Comparison of ENCODE assay signal across 1 cellular context in genomic region chr11:120195601-120196289, GRCh38.
TF ChIP-seq lines count a peak whose summit lies in the region.

No MANE protein-coding gene starts in this region.

TF ChIP-seq in K562, 482 proteins besides CTCF, POLR2A, EP300 and RAD21:
- no peak for TF ChIP-seq PRMT5 (CRISPR knock-in tag; IDR thresholded peaks at IDR 0.05)
- no peak for TF ChIP-seq ETS2 (tag; IDR thresholded peaks at IDR 0.05; ENCODE audit: borderline replicate concordance, poor library complexity, severe bottlenecking)
- TF ChIP-seq BHLHE40 (IDR thresholded peaks at IDR 0.05; ENCODE audit: low read length), result peak; percentile 11; the same call in 1 of the 2 replicates
- no peak for TF ChIP-seq RCOR1 (IDR thresholded peaks at IDR 0.05; ENCODE audit: borderline replicate concordance in 1 of 2, low read depth in 2 of 2, low read length in 2 of 2)
- TF ChIP-seq PPARD (CRISPR knock-in tag; IDR thresholded peaks at IDR 0.05), result no peak
